ENCODE assay signal across 32 cellular contexts in genomic region chr12:25759752-25760151, GRCh38.
"Had no signal": no experiment of that assay in that cellular context is flagged by ENCODE, and none has a peak within 500 bp of the region (broad histone marks: within the 10 kb centered on the region; RNA-seq: fewer than 3 reads in every experiment).

No MANE protein-coding gene starts in this region.

- H3K4me3 ChIP-seq: cardiac muscle cell, mucosa of descending colon, right lobe of liver, skin epidermis, uterus had no signal

- H3K9me3 ChIP-seq: mucosa of descending colon, right lobe of liver, uterus had no signal

- H3K4me3 Mint-ChIP-seq: activated CD4-positive, alpha-beta T cell treated with anti-CD3 and anti-CD28 coated beads for 36 hours; activated CD8-positive, alpha-beta memory T cell treated with anti-CD3 and anti-CD28 coated beads, Interleukin-2, amount 10 ng/mL, durations not matched to agents 7 days and 5 days; activated CD8-positive, alpha-beta T cell treated with anti-CD3 and anti-CD28 coated beads, Interleukin-2, amount 10 ng/mL, durations not matched to agents 7 days and 5 days; activated T-cell treated with anti-CD3 and anti-CD28 coated beads, Interleukin-2, amount 50 U/mL, for 72 hours; brain; nephron; stimulated activated memory B cell treated with anti-CD40 and anti-IgM and Interleukin-4, amounts not matched to agents 10 μg/mL and 1 μg/mL and 100 μg/mL, for 72 hours; stimulated activated naive CD8-positive, alpha-beta T cell treated with anti-CD3 and anti-CD28 coated beads, Interleukin-15, amount 100 ng/mL, for 72 hours; T-helper 2 cell treated with Interferon-gamma antibody and Interleukin-4, amounts not matched to agents 5 μg/mL and 100 μg/mL, for 36 hours; type B pancreatic cell had no signal

- H3K4me1 Mint-ChIP-seq: activated CD4-positive, alpha-beta T cell treated with anti-CD3 and anti-CD28 coated beads for 36 hours; activated CD8-positive, alpha-beta memory T cell treated with anti-CD3 and anti-CD28 coated beads, Interleukin-2, amount 10 ng/mL, durations not matched to agents 7 days and 5 days; brain; stimulated activated memory B cell treated with anti-CD40 and anti-IgM and Interleukin-4, amounts not matched to agents 10 μg/mL and 1 μg/mL and 100 μg/mL, for 72 hours; stimulated activated naive CD8-positive, alpha-beta T cell treated with anti-CD3 and anti-CD28 coated beads, Interleukin-15, amount 100 ng/mL, for 72 hours had no signal

- H3K9me3 Mint-ChIP-seq: activated naive CD4-positive, alpha-beta T cell treated with anti-CD3 and anti-CD28 coated beads, Interleukin-2, amount 50 U/mL, for 72 hours; nephron; stimulated activated memory B cell treated with anti-CD40 and anti-IgM and Interleukin-4, amounts not matched to agents 10 μg/mL and 1 μg/mL and 100 μg/mL, for 72 hours; stimulated activated naive CD8-positive, alpha-beta T cell treated with anti-CD3 and anti-CD28 coated beads, Interleukin-15, amount 100 ng/mL, for 72 hours; T-helper 2 cell treated with Interferon-gamma antibody and Interleukin-4, amounts not matched to agents 5 μg/mL and 100 μg/mL, for 36 hours; type B pancreatic cell had no signal

- H3K27ac ChIP-seq: cardiac muscle cell, right lobe of liver, skin epidermis, uterus had no signal

- H3K4me1 ChIP-seq: uterus had no signal

- ATAC-seq: activated CD4-positive, alpha-beta T cell treated with anti-CD3 and anti-CD28 coated beads for 36 hours; activated CD8-positive, alpha-beta memory T cell treated with anti-CD3 and anti-CD28 coated beads, Interleukin-2, amount 10 ng/mL, durations not matched to agents 7 days and 5 days; activated CD8-positive, alpha-beta T cell treated with anti-CD3 and anti-CD28 coated beads, Interleukin-2, amount 10 ng/mL, durations not matched to agents 7 days and 5 days; activated naive CD4-positive, alpha-beta T cell treated with anti-CD3 and anti-CD28 coated beads, Interleukin-2, amount 50 U/mL, for 72 hours; activated T-cell treated with anti-CD3 and anti-CD28 coated beads, Interleukin-2, amount 50 U/mL, for 72 hours; left cardiac atrium; left ventricle myocardium superior; mucosa of descending colon; right lobe of liver; stimulated activated memory B cell treated with anti-CD40 and anti-IgM and Interleukin-4, amounts not matched to agents 10 μg/mL and 1 μg/mL and 100 μg/mL, for 72 hours; stimulated activated naive CD8-positive, alpha-beta T cell treated with anti-CD3 and anti-CD28 coated beads, Interleukin-15, amount 100 ng/mL, for 72 hours had no signal

- H3K36me3 ChIP-seq: cardiac muscle cell, right lobe of liver, uterus had no signal

- H3K27ac Mint-ChIP-seq: activated CD4-positive, alpha-beta T cell treated with anti-CD3 and anti-CD28 coated beads for 36 hours; activated CD8-positive, alpha-beta memory T cell treated with anti-CD3 and anti-CD28 coated beads, Interleukin-2, amount 10 ng/mL, durations not matched to agents 7 days and 5 days; activated CD8-positive, alpha-beta T cell treated with anti-CD3 and anti-CD28 coated beads, Interleukin-2, amount 10 ng/mL, durations not matched to agents 7 days and 5 days; activated naive CD4-positive, alpha-beta T cell treated with anti-CD3 and anti-CD28 coated beads, Interleukin-2, amount 50 U/mL, for 72 hours; activated T-cell treated with anti-CD3 and anti-CD28 coated beads, Interleukin-2, amount 50 U/mL, for 72 hours; brain; nephron; stimulated activated memory B cell treated with anti-CD40 and anti-IgM and Interleukin-4, amounts not matched to agents 10 μg/mL and 1 μg/mL and 100 μg/mL, for 72 hours; stimulated activated naive CD8-positive, alpha-beta T cell treated with anti-CD3 and anti-CD28 coated beads, Interleukin-15, amount 100 ng/mL, for 72 hours; T-helper 2 cell treated with Interferon-gamma antibody and Interleukin-4, amounts not matched to agents 5 μg/mL and 100 μg/mL, for 36 hours; type B pancreatic cell had no signal

- DNase-seq: activated CD4-positive, alpha-beta T cell treated with anti-CD3 and anti-CD28 coated beads for 36 hours; activated CD4-positive, CD25-positive, alpha-beta regulatory T cell; activated CD8-positive, alpha-beta memory T cell treated with anti-CD3 and anti-CD28 coated beads, Interleukin-2, amount 10 ng/mL, durations not matched to agents 7 days and 5 days; activated CD8-positive, alpha-beta T cell treated with anti-CD3 and anti-CD28 coated beads, Interleukin-2, amount 10 ng/mL, durations not matched to agents 7 days and 5 days; activated naive CD4-positive, alpha-beta T cell; activated T-cell treated with anti-CD3 and anti-CD28 coated beads for 4 hours; activated T-cell treated with anti-CD3 and anti-CD28 coated beads, Interleukin-2, amount 50 U/mL, for 72 hours; anterior cingulate cortex; cortex of kidney; foreskin melanocyte; islet precursor cell; left cardiac atrium; left ventricle myocardium superior; mucosa of descending colon; posterior cingulate gyrus; right lobe of liver; stimulated activated CD4-positive, alpha-beta T cell treated with anti-CD3 and anti-CD28 coated beads, Interleukin-1b, Interleukin-23, amount 100 ng/mL, for 48 hours; stimulated activated CD4-positive, alpha-beta T cell treated with anti-CD3 and anti-CD28 coated beads, Interleukin-4, amount 100 ng/mL, for 4 hours; stimulated activated CD8-positive, alpha-beta memory T cell treated with anti-CD3 and anti-CD28 coated beads, Interleukin-4, amount 100 ng/mL, for 48 hours; stimulated activated naive CD8-positive, alpha-beta T cell treated with anti-CD3 and anti-CD28 coated beads, Interleukin-15, amount 100 ng/mL, for 72 hours; substantia nigra; T-helper 1 cell; uterus had no signal

- FAIRE-seq: endothelial cell of umbilical vein had no signal

- H3K27me3 Mint-ChIP-seq: activated CD4-positive, alpha-beta T cell treated with anti-CD3 and anti-CD28 coated beads for 36 hours; activated CD8-positive, alpha-beta memory T cell treated with anti-CD3 and anti-CD28 coated beads, Interleukin-2, amount 10 ng/mL, durations not matched to agents 7 days and 5 days; stimulated activated naive CD8-positive, alpha-beta T cell treated with anti-CD3 and anti-CD28 coated beads, Interleukin-15, amount 100 ng/mL, for 72 hours; type B pancreatic cell had no signal

- H3K36me3 Mint-ChIP-seq: activated CD8-positive, alpha-beta memory T cell treated with anti-CD3 and anti-CD28 coated beads, Interleukin-2, amount 10 ng/mL, durations not matched to agents 7 days and 5 days; activated naive CD4-positive, alpha-beta T cell treated with anti-CD3 and anti-CD28 coated beads, Interleukin-2, amount 50 U/mL, for 72 hours; brain; stimulated activated memory B cell treated with anti-CD40 and anti-IgM and Interleukin-4, amounts not matched to agents 10 μg/mL and 1 μg/mL and 100 μg/mL, for 72 hours; type B pancreatic cell had no signal

- H3K27me3 ChIP-seq: cardiac muscle cell, right lobe of liver, uterus had no signal
